Comparison of ENCODE assay signal across 8 cellular contexts in genomic region chr1:154998818-154999650, GRCh38. TPM values are rescaled to one million over a fixed set of nuclear protein-coding genes. Genes with fewer than 3 reads are reported as not detected.
A peak's percentile ranks its signal among the peaks of the same experiment; 100 is the strongest.
DNase-seq lines count a peak whose midpoint lies in the region; ATAC-seq and TF ChIP-seq lines count a peak whose summit lies in the region.

No MANE protein-coding gene starts in this region.

- peak overlapping the region; percentile 96 to 97 for H3K4me3 Mint-ChIP-seq in effector memory CD8-positive, alpha-beta T cell

- H3K27me3 Mint-ChIP-seq in effector memory CD8-positive, alpha-beta T cell = no peaks in the 10 kb centered on the region

- peak; percentile 3 for ATAC-seq in effector memory CD8-positive, alpha-beta T cell (replicated peaks)
- ATAC-seq in mucosa of descending colon (no peak), GM21717 (IDR thresholded peaks at IDR 0.05; ENCODE audit: unreplicated experiment) (no peak)

- H3K4me1 ChIP-seq in A673 (ENCODE audit: insufficient read depth, low read length, poor library complexity, severe bottlenecking) = peaks cover 5% of the 10 kb centered on the region
- H3K4me1 ChIP-seq in mucosa of descending colon (ENCODE audit: low read depth) = peaks cover 19% of the 10 kb centered on the region

- H3K36me3 Mint-ChIP-seq in effector memory CD8-positive, alpha-beta T cell (ENCODE audit: insufficient read depth) = peaks cover 21% of the 10 kb centered on the region

- peak overlapping the region; percentile 79 for H3K27ac ChIP-seq in A673 (ENCODE audit: low read depth, low read length, poor library complexity, severe bottlenecking)

- no peaks in the 10 kb centered on the region for H3K27me3 ChIP-seq in A673 (replicated peaks; ENCODE audit: insufficient read depth, low read depth, low read length, poor library complexity)

- H3K9me3 ChIP-seq in A673 (ENCODE audit: low read depth, low read length, poor library complexity, severe bottlenecking) = no peaks in the 10 kb centered on the region
- no peaks in the 10 kb centered on the region for H3K9me3 ChIP-seq in mucosa of descending colon

- BruUV-seq in A673 (replicated peaks; lab: Mats Ljungman, UMichigan) = no TSS peak

- peak; percentile 99 for TF ChIP-seq CTCF in A673 (conservative IDR thresholded peaks at IDR 0.05; ENCODE audit: low read depth, low read length)
- TF ChIP-seq CTCF in mucosa of descending colon (IDR thresholded peaks at IDR 0.05) = peak; percentile 57

- POLR2A ChIA-PET in A673 (lab: Charles Lee; ENCODE audit: low non-redundant PET) = interaction anchor here (0.6 to 0.8 kb wide), 4 partner anchors 18 to 1117 kb away, joined by 4 to 13 read pairs (median 5); no protein-coding TSS in a partner anchor

- TF ChIP-seq POLR2A in GM15510 (IDR thresholded peaks at IDR 0.05; ENCODE audit: borderline replicate concordance, extremely low read depth, insufficient read length) = peak; percentile 44

- no peaks in the 10 kb centered on the region for H3K36me3 ChIP-seq in A673 (ENCODE audit: insufficient read depth, low read length, poor library complexity, severe bottlenecking)
- H3K36me3 ChIP-seq in mucosa of descending colon (ENCODE audit: low read depth) = no peaks in the 10 kb centered on the region

- intact Hi-C loops in A673 (cut with micrococcal nuclease; ENCODE audit: unreplicated experiment) (loop anchor here (5.0 kb wide), 1 partner anchor 37 kb away; the partner anchor contains the start of gene PYGO2), mucosa of descending colon (cut with DNase I, micrococcal nuclease) (no loop called here)

- peak overlapping the region; percentile 75 to 88 for H3K27ac Mint-ChIP-seq in effector memory CD8-positive, alpha-beta T cell

- no peaks in the 10 kb centered on the region for H3K9me3 Mint-ChIP-seq in effector memory CD8-positive, alpha-beta T cell

- DNase-seq in A673 (ENCODE audit: low spot score) (peak; percentile 95), NCI-H69 (lab: John Stamatoyannopoulos, UW) (peak; percentile 84), mucosa of descending colon (peak; percentile 75 to 82 (median 78))
- DNase-seq in activated CD8-positive, alpha-beta memory T cell treated with anti-CD3 and anti-CD28 coated beads for 1 hour (ENCODE audit: extremely low read depth in 1 of 2, low read depth in 1 of 2) = peak; percentile 46 to 51
- DNase-seq in effector memory CD8-positive, alpha-beta T cell = peak; percentile 50 to 55 (median 50)
- DNase-seq in stimulated activated naive CD4-positive, alpha-beta T cell treated with Interleukin-2 at 50 U/mL for 16 hours (lab: John Stamatoyannopoulos, UW) = peak; percentile 64

- H3K4me1 Mint-ChIP-seq in effector memory CD8-positive, alpha-beta T cell (ENCODE audit: low read depth in 2 of 2) = peaks cover 23 to 26% of the 10 kb centered on the region in 2 donors

- CTCF ChIA-PET in A673 (lab: Charles Lee) = interaction anchor here (0.6 to 1.5 kb wide), 11 partner anchors 11 to 645 kb away, joined by 3 to 17 read pairs (median 5); partner anchors contain the start of genes ADAM15, PBXIP1 and SHC1

- H3K4me3 ChIP-seq in A673 (ENCODE audit: low read depth, low read length, poor library complexity, severe bottlenecking) (peak overlapping the region; percentile 85), mucosa of descending colon (no peak overlapping the region)

RNA-seq across cellular contexts. Expression of gene ZBTB7B, which starts 3.6 kb away (rescaled TPM):
- 19.2 and 21.8 TPM in 2 replicates for total RNA-seq in A673 (2021)
- 100 to 1,000 TPM; 175 to 313 (median 255) TPM for total RNA-seq in mucosa of descending colon

RNA-seq across cellular contexts. Expression of gene LENEP, which starts 5.6 kb away (rescaled TPM):
- 1.4 and 1.7 TPM in 2 replicates for total RNA-seq in A673 (2021)
- under 1 TPM in 2 of 3 donors, not detected in 1; 0.60 to 0.76 TPM for total RNA-seq in mucosa of descending colon

RNA-seq across cellular contexts. Expression of gene FLAD1, which starts 15.9 kb away (rescaled TPM):
- total RNA-seq in A673 (2021) = 82.4 and 84.2 TPM in 2 replicates
- total RNA-seq in mucosa of descending colon = 10 to 100 TPM; 28.4 to 40.4 (median 31.2) TPM

RNA-seq across cellular contexts. Expression of gene CKS1B, which starts 24.6 kb away (rescaled TPM):
- 291 and 295 TPM in 2 replicates for total RNA-seq in A673 (2021)
- total RNA-seq in mucosa of descending colon = 10 to 100 TPM; 26.8 to 52.4 (median 29.3) TPM

RNA-seq across cellular contexts. Expression of gene SHC1, which starts 28.5 kb away (rescaled TPM):
- total RNA-seq in A673 (2021) (201 and 204 TPM in 2 replicates), mucosa of descending colon (100 to 1,000 TPM in 2 of 3 donors, 10 to 100 TPM in 1; 92.7 to 130 (median 122) TPM)
